Comparison of ENCODE assay signal across 1 cellular context in the genomic region with DNA sequence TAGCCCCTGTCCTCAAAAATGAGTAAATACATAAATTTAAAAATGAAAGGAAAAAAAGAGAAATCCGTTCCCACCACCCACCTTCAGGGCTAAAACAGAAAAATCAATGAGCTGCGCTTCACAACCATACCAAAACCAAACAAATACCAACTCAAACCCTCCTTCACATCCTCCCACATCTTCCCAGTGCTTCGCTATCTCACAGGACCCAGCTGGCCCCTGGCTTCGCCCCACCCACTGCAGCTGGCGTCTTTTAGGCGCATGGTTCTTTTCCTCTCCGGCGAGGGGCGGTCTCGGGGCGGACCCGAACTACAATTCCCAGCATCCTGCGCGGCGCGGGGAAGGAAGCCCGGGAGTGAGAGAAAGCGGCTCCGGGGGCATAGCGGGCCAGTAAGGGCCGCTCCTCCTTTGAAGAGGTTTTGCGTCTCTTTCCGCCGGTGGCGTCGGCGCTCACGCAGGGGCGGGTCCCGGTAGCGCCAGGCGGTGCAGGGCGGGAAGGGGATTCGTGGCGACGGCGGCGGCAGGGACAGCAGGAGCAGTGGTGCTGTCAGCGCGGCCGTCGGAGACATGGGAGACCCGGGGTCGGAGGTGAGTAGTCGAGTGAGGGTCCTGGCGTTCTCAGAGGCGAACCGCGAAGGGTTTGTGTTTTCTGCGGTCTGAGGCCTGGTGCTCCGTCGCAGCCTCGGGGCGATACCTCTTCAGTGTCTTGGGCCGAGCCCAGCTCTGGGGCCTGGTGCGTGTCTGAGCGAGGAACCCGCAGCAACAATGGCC.
TF ChIP-seq lines count a peak whose summit lies in the region.

A gene with protein sequence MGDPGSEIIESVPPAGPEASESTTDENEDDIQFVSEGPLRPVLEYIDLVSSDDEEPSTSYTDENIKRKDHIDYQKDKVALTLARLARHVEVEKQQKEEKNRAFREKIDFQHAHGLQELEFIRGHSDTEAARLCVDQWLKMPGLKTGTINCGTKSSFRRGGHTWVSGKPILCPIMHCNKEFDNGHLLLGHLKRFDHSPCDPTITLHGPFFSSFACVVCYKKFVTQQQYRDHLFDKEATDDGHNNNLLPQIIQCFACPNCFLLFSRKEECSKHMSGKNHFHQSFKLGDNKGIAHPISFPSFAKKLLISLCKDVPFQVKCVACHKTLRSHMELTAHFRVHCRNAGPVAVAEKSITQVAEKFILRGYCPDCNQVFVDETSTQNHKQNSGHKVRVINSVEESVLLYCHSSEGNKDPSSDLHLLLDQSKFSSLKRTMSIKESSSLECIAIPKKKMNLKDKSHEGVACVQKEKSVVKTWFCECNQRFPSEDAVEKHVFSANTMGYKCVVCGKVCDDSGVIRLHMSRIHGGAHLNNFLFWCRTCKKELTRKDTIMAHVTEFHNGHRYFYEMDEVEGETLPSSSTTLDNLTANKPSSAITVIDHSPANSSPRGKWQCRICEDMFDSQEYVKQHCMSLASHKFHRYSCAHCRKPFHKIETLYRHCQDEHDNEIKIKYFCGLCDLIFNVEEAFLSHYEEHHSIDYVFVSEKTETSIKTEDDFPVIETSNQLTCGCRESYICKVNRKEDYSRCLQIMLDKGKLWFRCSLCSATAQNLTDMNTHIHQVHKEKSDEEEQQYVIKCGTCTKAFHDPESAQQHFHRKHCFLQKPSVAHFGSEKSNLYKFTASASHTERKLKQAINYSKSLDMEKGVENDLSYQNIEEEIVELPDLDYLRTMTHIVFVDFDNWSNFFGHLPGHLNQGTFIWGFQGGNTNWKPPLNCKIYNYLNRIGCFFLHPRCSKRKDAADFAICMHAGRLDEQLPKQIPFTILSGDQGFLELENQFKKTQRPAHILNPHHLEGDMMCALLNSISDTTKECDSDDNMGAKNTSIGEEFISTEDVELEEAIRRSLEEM (plus strand): TSS at position 502 of the 771 bp plus-strand sequence. CDS start 66 bp downstream, at position 568.

TF ChIP-seq in HepG2, 621 proteins besides CTCF, POLR2A, EP300 and RAD21 (continued from another document and continues in another):
- TF ChIP-seq MYC (CRISPR knock-in tag; IDR thresholded peaks at IDR 0.05; ENCODE audit: borderline replicate concordance) = peak; percentile 78; the same call in 1 of the 2 replicates
- TF ChIP-seq AGO2 (optimal IDR thresholded peaks at IDR 0.05; ENCODE audit: low read depth, low read length) = peak; percentile 23
- TF ChIP-seq CBX2 (IDR thresholded peaks at IDR 0.05; ENCODE audit: low read depth, low read length) = no peak
- TF ChIP-seq CBX2 (CRISPR knock-in tag; IDR thresholded peaks at IDR 0.05; ENCODE audit: low read depth) = no peak
- TF ChIP-seq NR3C1 (CRISPR knock-in tag; IDR thresholded peaks at IDR 0.05) = no peak
- TF ChIP-seq ETV6 (CRISPR knock-in tag; conservative IDR thresholded peaks at IDR 0.05) = no peak; the same call in 1 of the 2 replicates
- TF ChIP-seq, protein P1, sequence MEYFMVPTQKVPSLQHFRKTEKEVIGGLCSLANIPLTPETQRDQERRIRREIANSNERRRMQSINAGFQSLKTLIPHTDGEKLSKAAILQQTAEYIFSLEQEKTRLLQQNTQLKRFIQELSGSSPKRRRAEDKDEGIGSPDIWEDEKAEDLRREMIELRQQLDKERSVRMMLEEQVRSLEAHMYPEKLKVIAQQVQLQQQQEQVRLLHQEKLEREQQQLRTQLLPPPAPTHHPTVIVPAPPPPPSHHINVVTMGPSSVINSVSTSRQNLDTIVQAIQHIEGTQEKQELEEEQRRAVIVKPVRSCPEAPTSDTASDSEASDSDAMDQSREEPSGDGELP (IDR thresholded peaks at IDR 0.05; ENCODE audit: borderline replicate concordance, low read depth) = peak; percentile 99
- TF ChIP-seq SP5 (CRISPR knock-in tag; IDR thresholded peaks at IDR 0.05; ENCODE audit: borderline replicate concordance, low read depth) = peak; percentile 85; the same call in 1 of the 2 replicates
- TF ChIP-seq, protein P2, sequence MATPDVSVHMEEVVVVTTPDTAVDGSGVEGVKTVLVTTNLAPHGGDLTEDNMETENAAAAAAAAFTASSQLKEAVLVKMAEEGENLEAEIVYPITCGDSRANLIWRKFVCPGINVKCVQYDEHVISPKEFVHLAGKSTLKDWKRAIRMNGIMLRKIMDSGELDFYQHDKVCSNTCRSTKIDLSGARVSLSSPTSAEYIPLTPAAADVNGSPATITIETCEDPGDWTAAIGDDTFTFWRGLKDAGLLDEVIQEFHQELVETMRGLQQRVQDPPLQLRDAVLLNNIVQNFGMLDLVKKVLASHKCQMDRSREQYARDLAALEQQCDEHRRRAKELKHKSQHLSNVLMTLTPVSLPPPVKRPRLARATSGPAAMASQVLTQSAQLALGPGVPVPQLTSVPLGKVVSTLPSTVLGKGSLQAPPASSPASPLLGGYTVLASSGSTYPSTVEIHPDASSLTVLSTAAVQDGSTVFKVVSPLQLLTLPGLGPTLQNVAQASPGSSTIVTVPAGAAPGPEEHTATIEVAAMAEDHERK (CRISPR knock-in tag; IDR thresholded peaks at IDR 0.05; ENCODE audit: low read depth) = peak; percentile 94
- TF ChIP-seq, protein P3, sequence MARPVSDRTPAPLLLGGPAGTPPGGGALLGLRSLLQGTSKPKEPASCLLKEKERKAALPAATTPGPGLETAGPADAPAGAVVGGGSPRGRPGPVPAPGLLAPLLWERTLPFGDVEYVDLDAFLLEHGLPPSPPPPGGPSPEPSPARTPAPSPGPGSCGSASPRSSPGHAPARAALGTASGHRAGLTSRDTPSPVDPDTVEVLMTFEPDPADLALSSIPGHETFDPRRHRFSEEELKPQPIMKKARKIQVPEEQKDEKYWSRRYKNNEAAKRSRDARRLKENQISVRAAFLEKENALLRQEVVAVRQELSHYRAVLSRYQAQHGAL (CRISPR knock-in tag; IDR thresholded peaks at IDR 0.05; ENCODE audit: not compliant biosample characterization) = no peak
- TF ChIP-seq, protein P4, sequence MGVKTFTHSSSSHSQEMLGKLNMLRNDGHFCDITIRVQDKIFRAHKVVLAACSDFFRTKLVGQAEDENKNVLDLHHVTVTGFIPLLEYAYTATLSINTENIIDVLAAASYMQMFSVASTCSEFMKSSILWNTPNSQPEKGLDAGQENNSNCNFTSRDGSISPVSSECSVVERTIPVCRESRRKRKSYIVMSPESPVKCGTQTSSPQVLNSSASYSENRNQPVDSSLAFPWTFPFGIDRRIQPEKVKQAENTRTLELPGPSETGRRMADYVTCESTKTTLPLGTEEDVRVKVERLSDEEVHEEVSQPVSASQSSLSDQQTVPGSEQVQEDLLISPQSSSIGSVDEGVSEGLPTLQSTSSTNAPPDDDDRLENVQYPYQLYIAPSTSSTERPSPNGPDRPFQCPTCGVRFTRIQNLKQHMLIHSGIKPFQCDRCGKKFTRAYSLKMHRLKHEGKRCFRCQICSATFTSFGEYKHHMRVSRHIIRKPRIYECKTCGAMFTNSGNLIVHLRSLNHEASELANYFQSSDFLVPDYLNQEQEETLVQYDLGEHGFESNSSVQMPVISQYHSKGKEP (CRISPR knock-in tag; IDR thresholded peaks at IDR 0.05) = 0 out of 2 replicates have a peak, but pooled peaks have one; percentile 24
- TF ChIP-seq, protein P5, sequence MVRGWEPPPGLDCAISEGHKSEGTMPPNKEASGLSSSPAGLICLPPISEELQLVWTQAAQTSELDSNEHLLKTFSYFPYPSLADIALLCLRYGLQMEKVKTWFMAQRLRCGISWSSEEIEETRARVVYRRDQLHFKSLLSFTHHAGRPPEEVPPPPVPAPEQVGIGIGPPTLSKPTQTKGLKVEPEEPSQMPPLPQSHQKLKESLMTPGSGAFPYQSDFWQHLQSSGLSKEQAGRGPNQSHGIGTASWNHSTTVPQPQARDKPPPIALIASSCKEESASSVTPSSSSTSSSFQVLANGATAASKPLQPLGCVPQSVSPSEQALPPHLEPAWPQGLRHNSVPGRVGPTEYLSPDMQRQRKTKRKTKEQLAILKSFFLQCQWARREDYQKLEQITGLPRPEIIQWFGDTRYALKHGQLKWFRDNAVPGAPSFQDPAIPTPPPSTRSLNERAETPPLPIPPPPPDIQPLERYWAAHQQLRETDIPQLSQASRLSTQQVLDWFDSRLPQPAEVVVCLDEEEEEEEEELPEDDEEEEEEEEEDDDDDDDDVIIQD (CRISPR knock-in tag; IDR thresholded peaks at IDR 0.05; ENCODE audit: low read depth) = peak; percentile 39; the same call in 1 of the 2 replicates
- TF ChIP-seq, protein P6, sequence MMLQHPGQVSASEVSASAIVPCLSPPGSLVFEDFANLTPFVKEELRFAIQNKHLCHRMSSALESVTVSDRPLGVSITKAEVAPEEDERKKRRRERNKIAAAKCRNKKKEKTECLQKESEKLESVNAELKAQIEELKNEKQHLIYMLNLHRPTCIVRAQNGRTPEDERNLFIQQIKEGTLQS (CRISPR knock-in tag; IDR thresholded peaks at IDR 0.05) = 0 out of 2 replicates have a peak, but pooled peaks have one; percentile 15
- TF ChIP-seq FOSL1 (CRISPR knock-in tag; IDR thresholded peaks at IDR 0.05; ENCODE audit: borderline replicate concordance) = no peak
- TF ChIP-seq ZNF431 (CRISPR knock-in tag; IDR thresholded peaks at IDR 0.05; ENCODE audit: borderline replicate concordance, low read depth) = no peak
- TF ChIP-seq, protein P7, sequence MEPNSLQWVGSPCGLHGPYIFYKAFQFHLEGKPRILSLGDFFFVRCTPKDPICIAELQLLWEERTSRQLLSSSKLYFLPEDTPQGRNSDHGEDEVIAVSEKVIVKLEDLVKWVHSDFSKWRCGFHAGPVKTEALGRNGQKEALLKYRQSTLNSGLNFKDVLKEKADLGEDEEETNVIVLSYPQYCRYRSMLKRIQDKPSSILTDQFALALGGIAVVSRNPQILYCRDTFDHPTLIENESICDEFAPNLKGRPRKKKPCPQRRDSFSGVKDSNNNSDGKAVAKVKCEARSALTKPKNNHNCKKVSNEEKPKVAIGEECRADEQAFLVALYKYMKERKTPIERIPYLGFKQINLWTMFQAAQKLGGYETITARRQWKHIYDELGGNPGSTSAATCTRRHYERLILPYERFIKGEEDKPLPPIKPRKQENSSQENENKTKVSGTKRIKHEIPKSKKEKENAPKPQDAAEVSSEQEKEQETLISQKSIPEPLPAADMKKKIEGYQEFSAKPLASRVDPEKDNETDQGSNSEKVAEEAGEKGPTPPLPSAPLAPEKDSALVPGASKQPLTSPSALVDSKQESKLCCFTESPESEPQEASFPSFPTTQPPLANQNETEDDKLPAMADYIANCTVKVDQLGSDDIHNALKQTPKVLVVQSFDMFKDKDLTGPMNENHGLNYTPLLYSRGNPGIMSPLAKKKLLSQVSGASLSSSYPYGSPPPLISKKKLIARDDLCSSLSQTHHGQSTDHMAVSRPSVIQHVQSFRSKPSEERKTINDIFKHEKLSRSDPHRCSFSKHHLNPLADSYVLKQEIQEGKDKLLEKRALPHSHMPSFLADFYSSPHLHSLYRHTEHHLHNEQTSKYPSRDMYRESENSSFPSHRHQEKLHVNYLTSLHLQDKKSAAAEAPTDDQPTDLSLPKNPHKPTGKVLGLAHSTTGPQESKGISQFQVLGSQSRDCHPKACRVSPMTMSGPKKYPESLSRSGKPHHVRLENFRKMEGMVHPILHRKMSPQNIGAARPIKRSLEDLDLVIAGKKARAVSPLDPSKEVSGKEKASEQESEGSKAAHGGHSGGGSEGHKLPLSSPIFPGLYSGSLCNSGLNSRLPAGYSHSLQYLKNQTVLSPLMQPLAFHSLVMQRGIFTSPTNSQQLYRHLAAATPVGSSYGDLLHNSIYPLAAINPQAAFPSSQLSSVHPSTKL (CRISPR knock-in tag; IDR thresholded peaks at IDR 0.05) = peak; percentile 46
- TF ChIP-seq NFE2L2 (IDR thresholded peaks at IDR 0.05; ENCODE audit: low read length) = no peak
- TF ChIP-seq HES4 (CRISPR knock-in tag; IDR thresholded peaks at IDR 0.05; ENCODE audit: borderline replicate concordance) = peak; percentile 37; the same call in 1 of the 2 replicates
- peak; percentile 65; the same call in 1 of the 2 replicates for TF ChIP-seq SIN3A (IDR thresholded peaks at IDR 0.05; ENCODE audit: borderline replicate concordance, low read depth, low read length)
- TF ChIP-seq, protein P8, sequence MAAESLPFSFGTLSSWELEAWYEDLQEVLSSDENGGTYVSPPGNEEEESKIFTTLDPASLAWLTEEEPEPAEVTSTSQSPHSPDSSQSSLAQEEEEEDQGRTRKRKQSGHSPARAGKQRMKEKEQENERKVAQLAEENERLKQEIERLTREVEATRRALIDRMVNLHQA (CRISPR knock-in tag; IDR thresholded peaks at IDR 0.05) = no peak
- TF ChIP-seq, protein P9, sequence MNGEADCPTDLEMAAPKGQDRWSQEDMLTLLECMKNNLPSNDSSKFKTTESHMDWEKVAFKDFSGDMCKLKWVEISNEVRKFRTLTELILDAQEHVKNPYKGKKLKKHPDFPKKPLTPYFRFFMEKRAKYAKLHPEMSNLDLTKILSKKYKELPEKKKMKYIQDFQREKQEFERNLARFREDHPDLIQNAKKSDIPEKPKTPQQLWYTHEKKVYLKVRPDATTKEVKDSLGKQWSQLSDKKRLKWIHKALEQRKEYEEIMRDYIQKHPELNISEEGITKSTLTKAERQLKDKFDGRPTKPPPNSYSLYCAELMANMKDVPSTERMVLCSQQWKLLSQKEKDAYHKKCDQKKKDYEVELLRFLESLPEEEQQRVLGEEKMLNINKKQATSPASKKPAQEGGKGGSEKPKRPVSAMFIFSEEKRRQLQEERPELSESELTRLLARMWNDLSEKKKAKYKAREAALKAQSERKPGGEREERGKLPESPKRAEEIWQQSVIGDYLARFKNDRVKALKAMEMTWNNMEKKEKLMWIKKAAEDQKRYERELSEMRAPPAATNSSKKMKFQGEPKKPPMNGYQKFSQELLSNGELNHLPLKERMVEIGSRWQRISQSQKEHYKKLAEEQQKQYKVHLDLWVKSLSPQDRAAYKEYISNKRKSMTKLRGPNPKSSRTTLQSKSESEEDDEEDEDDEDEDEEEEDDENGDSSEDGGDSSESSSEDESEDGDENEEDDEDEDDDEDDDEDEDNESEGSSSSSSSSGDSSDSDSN (CRISPR knock-in tag; IDR thresholded peaks at IDR 0.05) = peak; percentile 87
- no peak; the same call in 1 of the 2 replicates for TF ChIP-seq ZBTB7A (CRISPR knock-in tag; IDR thresholded peaks at IDR 0.05)
- TF ChIP-seq RXRB (CRISPR knock-in tag; IDR thresholded peaks at IDR 0.05; ENCODE audit: borderline replicate concordance) = peak; percentile 84
- TF ChIP-seq, protein P10, sequence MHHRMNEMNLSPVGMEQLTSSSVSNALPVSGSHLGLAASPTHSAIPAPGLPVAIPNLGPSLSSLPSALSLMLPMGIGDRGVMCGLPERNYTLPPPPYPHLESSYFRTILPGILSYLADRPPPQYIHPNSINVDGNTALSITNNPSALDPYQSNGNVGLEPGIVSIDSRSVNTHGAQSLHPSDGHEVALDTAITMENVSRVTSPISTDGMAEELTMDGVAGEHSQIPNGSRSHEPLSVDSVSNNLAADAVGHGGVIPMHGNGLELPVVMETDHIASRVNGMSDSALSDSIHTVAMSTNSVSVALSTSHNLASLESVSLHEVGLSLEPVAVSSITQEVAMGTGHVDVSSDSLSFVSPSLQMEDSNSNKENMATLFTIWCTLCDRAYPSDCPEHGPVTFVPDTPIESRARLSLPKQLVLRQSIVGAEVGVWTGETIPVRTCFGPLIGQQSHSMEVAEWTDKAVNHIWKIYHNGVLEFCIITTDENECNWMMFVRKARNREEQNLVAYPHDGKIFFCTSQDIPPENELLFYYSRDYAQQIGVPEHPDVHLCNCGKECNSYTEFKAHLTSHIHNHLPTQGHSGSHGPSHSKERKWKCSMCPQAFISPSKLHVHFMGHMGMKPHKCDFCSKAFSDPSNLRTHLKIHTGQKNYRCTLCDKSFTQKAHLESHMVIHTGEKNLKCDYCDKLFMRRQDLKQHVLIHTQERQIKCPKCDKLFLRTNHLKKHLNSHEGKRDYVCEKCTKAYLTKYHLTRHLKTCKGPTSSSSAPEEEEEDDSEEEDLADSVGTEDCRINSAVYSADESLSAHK (CRISPR knock-in tag; IDR thresholded peaks at IDR 0.05; ENCODE audit: borderline replicate concordance) = no peak
- peak; percentile 63; the same call in 1 of the 2 replicates for TF ChIP-seq ZBTB38 (CRISPR knock-in tag; IDR thresholded peaks at IDR 0.05)
- no peak for TF ChIP-seq SMARCE1 (IDR thresholded peaks at IDR 0.05; ENCODE audit: borderline replicate concordance)
- no peak for TF ChIP-seq NR2F2 (IDR thresholded peaks at IDR 0.05; ENCODE audit: borderline replicate concordance, low read depth)
- TF ChIP-seq ZNF101 (CRISPR knock-in tag; IDR thresholded peaks at IDR 0.05; ENCODE audit: borderline replicate concordance, low read depth) = no peak
- no peak for TF ChIP-seq EZH2 (conservative IDR thresholded peaks at IDR 0.05; ENCODE audit: low read depth, low read length)
- no peak for TF ChIP-seq NCOA1 (CRISPR knock-in tag; IDR thresholded peaks at IDR 0.05)
- peak; percentile 92 for TF ChIP-seq TAF1 (CRISPR knock-in tag; IDR thresholded peaks at IDR 0.05)
